12 cellular contexts compared by ENCODE assay signal in genomic region chr12:45986646-45987338, GRCh38. TPM values are rescaled to one million over a fixed set of nuclear protein-coding genes. Genes with fewer than 3 reads are reported as not detected.
DNase-seq lines count a peak whose midpoint lies in the region; ATAC-seq, FAIRE-seq and TF ChIP-seq lines count a peak whose summit lies in the region.
"Had no signal": no experiment of that assay in that cellular context is flagged by ENCODE, and none has a peak within 500 bp of the region (broad histone marks: within the 10 kb centered on the region; RNA-seq: fewer than 3 reads in every experiment).

No MANE protein-coding gene starts in this region.

- POLR2A ChIA-PET in OCI-LY7 (lab: Charles Lee), result interaction anchor here (0.7 to 0.9 kb wide), 2 partner anchors 9 to 28 kb away, joined by 3 to 4 read pairs; no protein-coding TSS in a partner anchor

- CTCF ChIA-PET in OCI-LY7 (lab: Charles Lee; ENCODE audit: unreplicated experiment), result no interaction called here

- intact Hi-C loops in OCI-LY7 (cut with micrococcal nuclease; ENCODE audit: unreplicated experiment), result no loop called here

- H3K4me1 ChIP-seq in OCI-LY7 (ENCODE audit: insufficient read depth, low read length, poor library complexity, severe bottlenecking) (peaks cover 51% of the 10 kb centered on the region), endocrine pancreas (ENCODE audit: control insufficient read depth, insufficient read depth, low read length) (peaks cover 24% of the 10 kb centered on the region), smooth muscle cell (ENCODE audit: low read depth) (peaks cover 23% of the 10 kb centered on the region), small intestine (ENCODE audit: control insufficient read depth in 2 of 2, insufficient read depth in 1 of 2, low read depth in 1 of 2, low read length in 1 of 2) (peaks cover 3 to 8% of the 10 kb centered on the region in 2 donors)
- H3K4me1 ChIP-seq: BE2C had no signal

- H3K36me3 Mint-ChIP-seq in activated T-cell treated with anti-CD3 and anti-CD28 coated beads, Interleukin-2, amount 50 U/mL, for 72 hours (ENCODE audit: insufficient read depth in 2 of 2), result peaks cover 13 to 20% of the 10 kb centered on the region in 2 donors

- H3K27ac Mint-ChIP-seq in activated T-cell treated with anti-CD3 and anti-CD28 coated beads, Interleukin-2, amount 50 U/mL, for 72 hours, result peak overlapping the region; percentile 32

- H2AFZ ChIP-seq in OCI-LY7 (ENCODE audit: low read length), result no peak overlapping the region
- H2AFZ ChIP-seq in smooth muscle cell (ENCODE audit: low read depth), result no peak overlapping the region

- H3K9me2 ChIP-seq in OCI-LY7 (ENCODE audit: insufficient read depth, low read length), result no peaks in the 10 kb centered on the region

- H4K20me1 ChIP-seq in OCI-LY7 (ENCODE audit: insufficient read depth, low read length) (peaks cover 51% of the 10 kb centered on the region), smooth muscle cell (ENCODE audit: low read depth) (peaks cover 77% of the 10 kb centered on the region)

- H3K9ac ChIP-seq in endocrine pancreas (ENCODE audit: control insufficient read depth, insufficient read depth, low read length) (no peak overlapping the region), smooth muscle cell (ENCODE audit: low read depth) (peak overlapping the region; percentile 98)

- TF ChIP-seq CTCF in OCI-LY7 (conservative IDR thresholded peaks at IDR 0.05; ENCODE audit: low read length) (no peak), smooth muscle cell (IDR thresholded peaks at IDR 0.05; ENCODE audit: borderline replicate concordance, insufficient read depth, poor library complexity, severe bottlenecking) (no peak)

- no peaks in the 10 kb centered on the region for H3K27me3 Mint-ChIP-seq in activated T-cell treated with anti-CD3 and anti-CD28 coated beads, Interleukin-2, amount 50 U/mL, for 72 hours (ENCODE audit: low read depth)

- H3K4me3 ChIP-seq in OCI-LY7 (ENCODE audit: low read depth, low read length, poor library complexity, severe bottlenecking) (peak overlapping the region; percentile 78), endocrine pancreas (ENCODE audit: control insufficient read depth, insufficient read depth, low read length) (peak overlapping the region; percentile 11), smooth muscle cell (peak overlapping the region; percentile 93), small intestine (ENCODE audit: low read depth in 1 of 2, low read length in 2 of 2) (no peak overlapping the region)

- FAIRE-seq in small intestine (lab: Jason Lieb, UNC), result no peak
- FAIRE-seq: islet of Langerhans had no signal

- H3K27me3 ChIP-seq in endocrine pancreas (ENCODE audit: control insufficient read depth, insufficient read depth, low read length) (no peaks in the 10 kb centered on the region), smooth muscle cell (ENCODE audit: low read depth) (no peaks in the 10 kb centered on the region), small intestine (ENCODE audit: control insufficient read depth in 2 of 2, insufficient read depth in 2 of 2, low read length in 2 of 2) (no peaks in the 10 kb centered on the region)
- H3K27me3 ChIP-seq: BE2C had no signal

- H3F3A ChIP-seq in smooth muscle cell (ENCODE audit: low read depth), result peaks cover 14% of the 10 kb centered on the region

- peaks cover 11% of the 10 kb centered on the region; the same call in 1 of the 2 replicates for H3K9me3 ChIP-seq in OCI-LY7 (ENCODE audit: low read length)
- H3K9me3 ChIP-seq in endocrine pancreas (ENCODE audit: control insufficient read depth, low read length), result no peaks in the 10 kb centered on the region
- H3K9me3 ChIP-seq in smooth muscle cell (replicated peaks; ENCODE audit: low read depth), result no peaks in the 10 kb centered on the region
- no peaks in the 10 kb centered on the region for H3K9me3 ChIP-seq in small intestine (ENCODE audit: control insufficient read depth, low read depth)
- H3K9me3 ChIP-seq: BE2C had no signal

- H3K27ac ChIP-seq in OCI-LY7 (ENCODE audit: low read depth, low read length, poor library complexity, severe bottlenecking) (peak overlapping the region; percentile 83), smooth muscle cell (ENCODE audit: low read depth) (peak overlapping the region; percentile 99), small intestine (ENCODE audit: low read depth in 1 of 2, low read length in 1 of 2) (no peak overlapping the region)

- WGBS in smooth muscle cell (ENCODE audit: low lambda C conversion rate), result 60% methylated on average over 5 of the region's 5 CpGs
- 85 to 90% (median 87%) methylated on average over 5 of the region's 5 CpGs for WGBS in small intestine, 3 donors

- H3K4me1 Mint-ChIP-seq in activated T-cell treated with anti-CD3 and anti-CD28 coated beads, Interleukin-2, amount 50 U/mL, for 72 hours (ENCODE audit: low read depth), result peaks cover 75% of the 10 kb centered on the region

- peaks cover 0 to 2% of the 10 kb centered on the region in 2 donors for H3K9me3 Mint-ChIP-seq in activated T-cell treated with anti-CD3 and anti-CD28 coated beads, Interleukin-2, amount 50 U/mL, for 72 hours

- peak overlapping the region; percentile 10 to 83 for H3K4me3 Mint-ChIP-seq in activated T-cell treated with anti-CD3 and anti-CD28 coated beads, Interleukin-2, amount 50 U/mL, for 72 hours

- H3K36me3 ChIP-seq in OCI-LY7 (ENCODE audit: insufficient read depth, low read length) (peaks cover 57% of the 10 kb centered on the region), endocrine pancreas (ENCODE audit: control insufficient read depth, insufficient read depth, low read length) (no peaks in the 10 kb centered on the region), smooth muscle cell (ENCODE audit: low read depth) (no peaks in the 10 kb centered on the region), small intestine (ENCODE audit: control insufficient read depth in 2 of 2, insufficient read depth in 2 of 2, low read length in 2 of 2) (no peaks in the 10 kb centered on the region)

- H3K79me2 ChIP-seq in OCI-LY7 (ENCODE audit: insufficient read depth, low read depth, low read length), result peaks cover 81% of the 10 kb centered on the region
- H3K79me2 ChIP-seq in smooth muscle cell (ENCODE audit: low read depth), result peaks cover 80% of the 10 kb centered on the region

- peak overlapping the region; percentile 80 for H3K4me2 ChIP-seq in OCI-LY7 (ENCODE audit: low read length)
- peak overlapping the region; percentile 95 for H3K4me2 ChIP-seq in smooth muscle cell

- no peak for DNase-seq in activated T-cell treated with anti-CD3 and anti-CD28 coated beads, Interleukin-2, amount 50 U/mL, for 72 hours
- DNase-seq in activated T-cell treated with anti-CD3 and anti-CD28 coated beads for 4 hours, result no peak
- peak; percentile 65 for DNase-seq in OCI-LY7 (ENCODE audit: low spot score)
- DNase-seq in smooth muscle cell (lab: John Stamatoyannopoulos, UW; ENCODE audit: unreplicated experiment), result no peak
- DNase-seq in small intestine, result no peak
- no peak for DNase-seq in NCI-H128 (lab: John Stamatoyannopoulos, UW; ENCODE audit: unreplicated experiment)
- DNase-seq: activated CD4-positive, alpha-beta T cell treated with anti-CD3 and anti-CD28 coated beads for 48 hours; BE2C; stimulated activated CD4-positive, alpha-beta T cell treated with anti-CD3 and anti-CD28 coated beads, Interleukin-2, amount 100 ng/mL, for 48 hours had no signal

- ATAC-seq in activated T-cell treated with anti-CD3 and anti-CD28 coated beads, Interleukin-2, amount 50 U/mL, for 72 hours (replicated peaks in 1 of 2), result no peak
- no peak for ATAC-seq in HG03039 (IDR thresholded peaks at IDR 0.05; ENCODE audit: unreplicated experiment)

- no TSS peak for BruUV-seq in OCI-LY7 (replicated peaks; lab: Mats Ljungman, UMichigan)

RNA-seq across cellular contexts. Expression of gene SCAF11, which starts 3.6 kb away (rescaled TPM):
- 100 to 1,000 TPM; 114 to 118 TPM for total RNA-seq in activated T-cell treated with anti-CD3 and anti-CD28 coated beads, Interleukin-2, amount 50 U/mL, for 72 hours
- 115 and 130 TPM in 2 replicates for total RNA-seq in OCI-LY7 (2014; rRNA removed; shearing (Covaris generic))
- total RNA-seq in OCI-LY7 (2022) (130 and 151 TPM in 2 replicates), smooth muscle cell (99.5 and 112 TPM in 2 replicates)
- polyA plus RNA-seq in smooth muscle cell (33.2 and 54.2 TPM in 2 replicates), small intestine (10 to 100 TPM; 19.7 to 26.5 (median 20.5) TPM)

Comparison
In these comparisons a context has a peak if more than half of its experiments do, and no peak if none do; other contexts are left out.
1. H3K27ac ChIP-seq: peak in OCI-LY7 (single experiment) and smooth muscle cell (single experiment); none in small intestine (0 of 2).
2. H3K4me3 ChIP-seq: peak in OCI-LY7 (single experiment), endocrine pancreas (single experiment) and smooth muscle cell (single experiment); none in small intestine (0 of 2).